In genomic region chr11:65915101-65915820, GRCh38 we compare ENCODE assay signal across 1 cellular context.
TF ChIP-seq lines count a peak whose summit lies in the region.

No MANE protein-coding gene starts in this region.

TF ChIP-seq in IMR-90, 13 proteins besides CTCF, POLR2A, EP300 and RAD21:
- TF ChIP-seq MAZ (IDR thresholded peaks at IDR 0.05; ENCODE audit: borderline replicate concordance, low read depth, low read length): peak; percentile 96
- no peak for TF ChIP-seq MAFK (IDR thresholded peaks at IDR 0.05; ENCODE audit: low read depth, low read length)
TF ChIP-seq in IMR-90: peak in this region for 1.
